In the genomic region with DNA sequence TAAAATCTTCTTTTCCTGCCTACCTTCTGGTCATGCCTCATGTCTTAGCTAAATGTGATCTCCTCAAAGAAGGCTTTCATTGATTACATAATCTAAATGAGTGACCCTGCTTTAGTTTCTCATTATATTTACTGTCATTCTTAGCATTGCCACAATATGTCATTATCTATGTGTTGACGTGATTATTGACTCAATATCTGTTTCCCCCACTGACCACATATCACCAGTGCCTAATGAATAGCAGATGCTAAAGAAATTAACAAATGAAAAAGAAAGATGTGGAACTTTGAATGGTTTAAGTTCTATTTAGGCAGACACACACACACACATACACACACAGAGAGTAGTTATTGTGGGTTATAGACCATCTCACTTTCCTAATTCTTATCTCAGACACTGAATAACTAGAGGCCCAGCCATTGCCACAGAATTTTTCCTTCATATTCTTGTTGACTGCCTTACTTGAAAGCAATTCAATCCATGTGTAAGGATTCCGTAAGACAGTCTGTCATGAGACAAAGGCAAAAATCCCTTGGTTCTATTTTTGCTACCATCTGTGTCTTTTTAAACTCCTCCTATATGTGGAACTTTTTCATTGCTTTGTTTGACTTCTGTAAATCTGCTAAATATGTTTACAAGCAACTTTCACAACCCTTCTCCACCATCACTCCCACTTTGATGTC, we compare ENCODE assay signal across 16 cellular contexts.
DNase-seq lines count a peak whose midpoint lies in the region; ATAC-seq, FAIRE-seq and TF ChIP-seq lines count a peak whose summit lies in the region.
"Had no signal": no experiment of that assay in that cellular context is flagged by ENCODE, and none has a peak within 500 bp of the region (broad histone marks: within the 10 kb centered on the region; RNA-seq: fewer than 3 reads in every experiment).

No MANE protein-coding gene starts in this region.

- H3K4me1 ChIP-seq in kidney (ENCODE audit: control insufficient read depth in 1 of 2, insufficient read depth in 1 of 2, low read depth in 1 of 2, low read length in 2 of 2), result peaks cover 3 to 8% of the 10 kb centered on the region in 2 donors

- no peaks in the 10 kb centered on the region for H3K36me3 ChIP-seq in kidney (ENCODE audit: control insufficient read depth in 1 of 2, insufficient read depth in 2 of 2, low read length in 2 of 2)
- H3K36me3 ChIP-seq: MG63 had no signal

- DNase-seq in AG09309 (ENCODE audit: low read depth) (peak; percentile 29), RPMI7951 (ENCODE audit: low read depth) (peak; percentile 37), fibroblast of peridontal ligament (ENCODE audit: extremely low read depth) (peak; percentile 84), kidney (no peak), NCI-H345 treated with DMSO at 0.1 percent for 48 hours (lab: John Stamatoyannopoulos, UW; ENCODE audit: unreplicated experiment) (no peak)
- DNase-seq: CD4-positive, alpha-beta T cell; DND-41; H7; KG1; MG63; NCI-H1092 treated with DMSO at 0.1 percent for 48 hours; NCI-H1694 treated with DMSO at 0.1 percent for 48 hours; NCI-H446; PC-9 had no signal

- no peak for ATAC-seq in HG03139 (IDR thresholded peaks at IDR 0.05; ENCODE audit: unreplicated experiment)

- no peak overlapping the region for H3K4me3 ChIP-seq in AG09309 (ENCODE audit: control insufficient read depth, low read depth, low read length)
- no peak overlapping the region for H3K4me3 ChIP-seq in skin epidermis
- H3K4me3 ChIP-seq in kidney (ENCODE audit: low read length in 2 of 2), result no peak overlapping the region
- H3K4me3 ChIP-seq: MG63, PC-9 had no signal

- TF ChIP-seq CTCF in AG09309 (IDR thresholded peaks at IDR 0.05; ENCODE audit: control insufficient read depth, insufficient read depth, low read depth, low read length, missing control alignments) (no peak), kidney (IDR thresholded peaks at IDR 0.05; ENCODE audit: borderline replicate concordance, extremely low read depth, insufficient read depth) (no peak)

- no peak for FAIRE-seq in kidney (lab: Jason Lieb, UNC)

- peak overlapping the region in 14 of 21 experiments; percentile 17 to 80 (median 50) for H3K27ac ChIP-seq in skin epidermis
- no peak overlapping the region for H3K27ac ChIP-seq in kidney (ENCODE audit: low read depth in 2 of 2, low read length in 2 of 2)
- H3K27ac ChIP-seq: PC-9 had no signal

- intact Hi-C loops in kidney (cut with DNase I), result no loop called here

- no peak overlapping the region for H3K9ac ChIP-seq in kidney (ENCODE audit: low read length in 2 of 2)

- no peaks in the 10 kb centered on the region for H3K9me3 ChIP-seq in kidney (ENCODE audit: control insufficient read depth in 1 of 2, low read length in 2 of 2)
- H3K9me3 ChIP-seq: MG63 had no signal

Comparison
In these comparisons a context has a peak if more than half of its experiments do, and no peak if none do; other contexts are left out.
1. DNase-seq: peak in AG09309 (single experiment), RPMI7951 (single experiment) and fibroblast of peridontal ligament (single experiment); none in kidney (single experiment) and NCI-H345 treated with DMSO at 0.1 percent for 48 hours (single experiment).
2. H3K27ac ChIP-seq: peak in skin epidermis (14 of 21); none in kidney (0 of 2).